In the genomic region with DNA sequence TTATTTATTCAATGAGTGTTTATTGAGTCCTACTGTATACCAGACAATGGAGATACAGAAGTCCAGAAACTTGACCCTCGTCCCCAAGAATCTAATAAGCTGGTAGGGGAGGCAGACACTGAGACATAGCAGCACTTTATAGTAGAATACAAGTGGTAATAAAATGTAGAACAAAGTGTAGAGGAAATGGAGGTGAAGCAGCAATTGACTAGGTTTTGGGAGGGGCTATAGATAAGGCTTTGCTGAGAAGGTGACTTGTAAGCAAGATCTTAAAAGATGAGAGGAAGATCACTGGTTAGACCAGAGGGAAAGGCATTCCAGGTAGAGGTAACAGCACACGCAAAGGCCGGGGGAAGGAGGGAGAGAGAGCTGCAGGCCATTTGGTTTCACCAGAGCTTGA, we compare ENCODE assay signal across 18 cellular contexts. TPM values are rescaled to one million over a fixed set of nuclear protein-coding genes. Genes with fewer than 3 reads are reported as not detected.
"Had no signal": no experiment of that assay in that cellular context is flagged by ENCODE, and none has a peak within 500 bp of the region (broad histone marks: within the 10 kb centered on the region; RNA-seq: fewer than 3 reads in every experiment).

No MANE protein-coding gene starts in this region.

- DNase-seq: effector memory CD8-positive, alpha-beta T cell; glutamatergic neuron; left ventricle myocardium inferior; mesendoderm; naive thymus-derived CD4-positive, alpha-beta T cell; sigmoid colon; stimulated activated CD4-positive, alpha-beta T cell treated with anti-CD3 and anti-CD28 coated beads, Interleukin-4, amount 100 ng/mL, for 24 hours; stimulated activated naive B cell treated with anti-CD40 and anti-IgM and Interleukin-4, amounts not matched to agents 10 μg/mL and 1 μg/mL and 100 μg/mL, for 72 hours; stimulated activated naive CD8-positive, alpha-beta T cell treated with anti-CD3 and anti-CD28 coated beads, Interleukin-15, amount 100 ng/mL, for 72 hours; substantia nigra; uterus had no signal

- H3K27me3 ChIP-seq: esophagus muscularis mucosa, gastroesophageal sphincter, right atrium auricular region, sigmoid colon, uterus had no signal

- H3K36me3 ChIP-seq: uterus had no signal

- H3K9me3 ChIP-seq: esophagus muscularis mucosa, gastroesophageal sphincter, left ventricle myocardium inferior, right atrium auricular region, sigmoid colon, thoracic aorta, uterus had no signal

- H3K27ac ChIP-seq: epithelial cell of prostate, esophagus muscularis mucosa, gastroesophageal sphincter, left ventricle myocardium inferior, sigmoid colon, uterus had no signal

- ATAC-seq: effector memory CD8-positive, alpha-beta T cell; gastroesophageal sphincter; naive thymus-derived CD4-positive, alpha-beta T cell; stimulated activated naive B cell treated with anti-CD40 and anti-IgM and Interleukin-4, amounts not matched to agents 10 μg/mL and 1 μg/mL and 100 μg/mL, for 72 hours; stimulated activated naive CD8-positive, alpha-beta T cell treated with anti-CD3 and anti-CD28 coated beads, Interleukin-15, amount 100 ng/mL, for 72 hours had no signal

- H3K4me3 ChIP-seq: esophagus muscularis mucosa, gastroesophageal sphincter, left ventricle myocardium inferior, lung, right atrium auricular region, sigmoid colon, smooth muscle cell, thoracic aorta, uterus had no signal

RNA-seq across cellular contexts. Expression of a gene that starts 57.3 kb away (rescaled TPM):
- total RNA-seq: smooth muscle cell had no signal
